29 cellular contexts compared by ENCODE assay signal in genomic region chr3:133841196-133841595, GRCh38.
"Had no signal": no experiment of that assay in that cellular context is flagged by ENCODE, and none has a peak within 500 bp of the region (broad histone marks: within the 10 kb centered on the region; RNA-seq: fewer than 3 reads in every experiment).

No MANE protein-coding gene starts in this region.

- H3K4me1 ChIP-seq: ascending aorta, breast epithelium, esophagus muscularis mucosa, foreskin keratinocyte, gastrocnemius medialis had no signal

- H3K4me3 ChIP-seq: ascending aorta, breast epithelium, cardiac muscle cell, coronary artery, dorsolateral prefrontal cortex, esophagus muscularis mucosa, gastrocnemius medialis had no signal

- H3K27me3 ChIP-seq: ascending aorta, breast epithelium, dorsolateral prefrontal cortex, esophagus muscularis mucosa, gastrocnemius medialis had no signal

- DNase-seq: activated CD4-positive, alpha-beta memory T cell treated with anti-CD3 and anti-CD28 coated beads for 36 hours; activated CD4-positive, alpha-beta T cell treated with anti-CD3 and anti-CD28 coated beads for 36 hours; activated CD4-positive, alpha-beta T cell treated with anti-CD3 and anti-CD28 coated beads, Interleukin-2, amount 10 ng/mL, durations not matched to agents 24 days and 14 days; activated CD4-positive, CD25-positive, alpha-beta regulatory T cell; activated CD8-positive, alpha-beta memory T cell treated with anti-CD3 and anti-CD28 coated beads, Interleukin-2, amount 10 ng/mL, durations not matched to agents 7 days and 5 days; activated CD8-positive, alpha-beta memory T cell treated with anti-CD3 and anti-CD28 coated beads, Interleukin-2, amount 50 U/mL, for 48 hours; activated CD8-positive, alpha-beta T cell treated with anti-CD3 and anti-CD28 coated beads, Interleukin-2, amount 10 ng/mL, durations not matched to agents 7 days and 5 days; activated gamma-delta T cell; activated naive CD4-positive, alpha-beta T cell; activated naive CD4-positive, alpha-beta T cell treated with anti-CD3 and anti-CD28 coated beads, Interleukin-2, amount 10 ng/mL, durations not matched to agents 7 days and 5 days; activated naive CD8-positive, alpha-beta T cell treated with anti-CD3 and anti-CD28 coated beads, Interleukin-2, amount 10 ng/mL, durations not matched to agents 7 days and 5 days; activated T-cell treated with anti-CD3 and anti-CD28 coated beads for 4 hours; activated T-cell treated with anti-CD3 and anti-CD28 coated beads, Interleukin-2, amount 50 U/mL, for 24 hours; activated T-cell treated with anti-CD3 and anti-CD28 coated beads, Interleukin-2, amount 50 U/mL, for 72 hours; dorsolateral prefrontal cortex; effector memory CD8-positive, alpha-beta T cell; erythroblast; foreskin keratinocyte; gastrocnemius medialis; glutamatergic neuron; SW 1271; T-helper 1 cell; T-helper 17 cell; T1000 had no signal

- H3K36me3 ChIP-seq: breast epithelium, cardiac muscle cell, gastrocnemius medialis had no signal

- H3K9me3 ChIP-seq: ascending aorta, breast epithelium, esophagus muscularis mucosa, gastrocnemius medialis had no signal

- H3K27ac ChIP-seq: ascending aorta, breast epithelium, cardiac muscle cell, coronary artery, dorsolateral prefrontal cortex, esophagus muscularis mucosa, foreskin keratinocyte, gastrocnemius medialis had no signal
